ENCODE assay signal across 9 cellular contexts in genomic region chr13:113726106-113726821, GRCh38. TPM values are rescaled to one million over a fixed set of nuclear protein-coding genes. Genes with fewer than 3 reads are reported as not detected.
DNase-seq lines count a peak whose midpoint lies in the region; ATAC-seq and TF ChIP-seq lines count a peak whose summit lies in the region.
"Not testable (repeated sequence)": the region's sequence is repeated elsewhere in the genome, so short reads cannot be mapped to it uniquely, and the experiment has no call there.
"Had no signal": no experiment of that assay in that cellular context is flagged by ENCODE, and none has a peak within 500 bp of the region (broad histone marks: within the 10 kb centered on the region; RNA-seq: fewer than 3 reads in every experiment).

No MANE protein-coding gene starts in this region.

- ATAC-seq in IMR-90 (ENCODE audit: low read depth) = not testable (repeated sequence)

- H2BK120ac ChIP-seq in IMR-90 (ENCODE audit: low read depth, low read length) = not testable (repeated sequence)

- POLR2A ChIA-PET in IMR-90 (lab: Charles Lee; ENCODE audit: unreplicated experiment) = not testable (repeated sequence)

- not testable (repeated sequence) for H3K4me1 Mint-ChIP-seq in nephron

- H3K4me3 Mint-ChIP-seq in nephron = peak overlapping the region; percentile 43 to 54 (median 53)

- BruUV-seq in IMR-90 (replicated peaks; lab: Mats Ljungman, UMichigan) = not testable (repeated sequence)

- not testable (repeated sequence) for H3K4me2 ChIP-seq in IMR-90 (ENCODE audit: low read depth, low read length)

- H3K36me3 Mint-ChIP-seq in nephron (ENCODE audit: low read depth) = not testable (repeated sequence)

- H3K14ac ChIP-seq in IMR-90 (replicated peaks; ENCODE audit: low read depth, low read length) = not testable (repeated sequence)

- CTCF ChIA-PET in IMR-90 (lab: Yijun Ruan, JAX) = interaction anchor here (0.6 kb wide), 1 partner anchor 380 kb away, joined by 3 read pairs; no protein-coding TSS in a partner anchor

- H3K23ac ChIP-seq in IMR-90 (ENCODE audit: low read depth, low read length) = not testable (repeated sequence)

- not testable (repeated sequence) for H3K56ac ChIP-seq in IMR-90 (ENCODE audit: extremely low read depth, insufficient read depth, low read length)

- H3K4me3 ChIP-seq in IMR-90 (ENCODE audit: insufficient read depth, low read depth, low read length) = not testable (repeated sequence)
- H3K4me3 ChIP-seq in iPS DF 6.9 (ENCODE audit: low read length) = peak overlapping the region; percentile 3; the same call in 1 of the 2 replicates

- not testable (repeated sequence) for H2AK5ac ChIP-seq in IMR-90 (ENCODE audit: low read depth, low read length)

- H3K9ac ChIP-seq in IMR-90 (ENCODE audit: low read depth, low read length) = not testable (repeated sequence)

- dilution Hi-C loops in IMR-90 (cut with HindIII; ENCODE audit: low sequenced_read_pairs, unreplicated experiment) = not testable (repeated sequence)

- 66% methylated on average over 4 of the region's 54 CpGs; no CpG with 5 or more reads in 1 of the 2 experiments for WGBS in IMR-90 (ENCODE audit: extremely low coverage in 2 of 2, insufficient read length in 1 of 2), 2 experiments
- WGBS in iPS DF 6.9 (ENCODE audit: insufficient coverage, insufficient read length) = no CpG with 5 or more reads among the region's 54 CpGs

- H2AK9ac ChIP-seq in IMR-90 (replicated peaks; ENCODE audit: low read depth, low read length, poor library complexity) = peak overlapping the region; percentile 28

- H4K8ac ChIP-seq in IMR-90 (ENCODE audit: low read depth in 2 of 2, low read length in 2 of 2) = not testable (repeated sequence)

- TF ChIP-seq RAD21 in IMR-90 (IDR thresholded peaks at IDR 0.05; ENCODE audit: low read length) = not testable (repeated sequence)

- H3K79me1 ChIP-seq in IMR-90 (ENCODE audit: low read depth in 1 of 2, low read length in 2 of 2) = not testable (repeated sequence)

- H3K36me3 ChIP-seq in IMR-90 (ENCODE audit: control insufficient read depth, insufficient read depth, low read length); iPS DF 6.9 (ENCODE audit: control insufficient read depth, insufficient read depth, low read length): not testable (repeated sequence)

- H2BK15ac ChIP-seq in IMR-90 (ENCODE audit: low read depth, low read length) = not testable (repeated sequence)

- H3K27ac ChIP-seq in 22Rv1 (peak overlapping the region; percentile 64), cingulate gyrus (ENCODE audit: low read depth, low read length) (peak overlapping the region; percentile 70)
- not testable (repeated sequence) for H3K27ac ChIP-seq in IMR-90 (ENCODE audit: insufficient read depth, low read length); iPS DF 6.9 (ENCODE audit: low read length)

- H4K5ac ChIP-seq in IMR-90 (ENCODE audit: low read depth, low read length) = not testable (repeated sequence)

- not testable (repeated sequence) for TF ChIP-seq CTCF in 22Rv1 (IDR thresholded peaks at IDR 0.05); IMR-90 (conservative IDR thresholded peaks at IDR 0.05; ENCODE audit: low read depth, low read length); nephron (IDR thresholded peaks at IDR 0.05; ENCODE audit: unreplicated experiment in 3 of 3)

- H2BK20ac ChIP-seq in IMR-90 (ENCODE audit: low read depth, low read length) = not testable (repeated sequence)

- H2AFZ ChIP-seq in IMR-90 (replicated peaks; ENCODE audit: low read length, poor library complexity) = peak overlapping the region; percentile 61

- DNase-seq in IMR-90; iPS DF 6.9 (ENCODE audit: low read depth, low spot score): not testable (repeated sequence)
- DNase-seq in T follicular helper cell (ENCODE audit: low read depth) (peak; percentile 32), activated T-helper 1 cell treated with Interleukin-2 at 50 U/mL for 16 hours (ENCODE audit: low read depth) (peak; percentile 19)
- peak; percentile 26 to 37 for DNase-seq in stimulated activated CD4-positive, alpha-beta T cell treated with anti-CD3 and anti-CD28 coated beads, Interleukin-2, amount 100 ng/mL, for 24 hours

- in situ Hi-C loops in IMR-90 (cut with MboI; ENCODE audit: low sequenced_read_pairs) = not testable (repeated sequence)

- H4K91ac ChIP-seq in IMR-90 (ENCODE audit: insufficient read depth, low read depth, low read length) = not testable (repeated sequence)

- not testable (repeated sequence) for H3K18ac ChIP-seq in IMR-90 (ENCODE audit: low read depth, low read length)

- H3K9me3 Mint-ChIP-seq in nephron = not testable (repeated sequence)

- H2BK5ac ChIP-seq in IMR-90 (ENCODE audit: low read depth, low read length, poor library complexity, severe bottlenecking) = not testable (repeated sequence)

- not testable (repeated sequence) for H3K9me1 ChIP-seq in IMR-90 (ENCODE audit: insufficient read depth, low read length)

- H4K20me1 ChIP-seq in IMR-90 (ENCODE audit: insufficient read depth, low read length) = not testable (repeated sequence)

- not testable (repeated sequence) for H3K9me3 ChIP-seq in IMR-90 (ENCODE audit: control insufficient read depth, insufficient read depth, low read length); iPS DF 6.9 (ENCODE audit: control insufficient read depth, insufficient read depth, low read length)

- not testable (repeated sequence) for H3K27ac Mint-ChIP-seq in nephron

- H3K27me3 Mint-ChIP-seq in nephron (ENCODE audit: low read depth) = peaks cover 17% of the 10 kb centered on the region

- TF ChIP-seq POLR2A in IMR-90 (IDR thresholded peaks at IDR 0.05; ENCODE audit: low read depth, low read length) = not testable (repeated sequence)

- H3K4ac ChIP-seq in IMR-90 (ENCODE audit: low read depth, low read length) = not testable (repeated sequence)

- not testable (repeated sequence) for H3K4me1 ChIP-seq in IMR-90 (ENCODE audit: control insufficient read depth, insufficient read depth, low read length); iPS DF 6.9 (ENCODE audit: control insufficient read depth, insufficient read depth, low read length)

- H3K27me3 ChIP-seq in IMR-90 (ENCODE audit: control insufficient read depth, insufficient read depth, low read length) = peaks cover 32% of the 10 kb centered on the region
- H3K27me3 ChIP-seq in iPS DF 6.9 (ENCODE audit: control insufficient read depth, insufficient read depth, low read length) = not testable (repeated sequence)

- intact Hi-C loops in IMR-90 (cut with micrococcal nuclease) = not testable (repeated sequence)

RNA-seq across cellular contexts. Expression of gene TMEM255B, which starts 32.8 kb away (rescaled TPM):
- total RNA-seq in IMR-90 (2012; rRNA removed) = 0.36 and 0.83 TPM in 2 replicates
- polyA plus RNA-seq in IMR-90 (2012; rRNA removed) = 0.94 and 1.1 TPM in 2 replicates
- polyA plus RNA-seq in IMR-90 (2012; cell fraction: cytosol; rRNA removed) = 0.65 and 1.3 TPM in 2 replicates
- polyA plus RNA-seq in IMR-90 (2012; cell fraction: nucleus; rRNA removed; ENCODE audit: low replicate concordance) = 0.46 and 0.95 TPM in 2 replicates

RNA-seq across cellular contexts. Expression of gene GRK1, which starts 59.2 kb away (rescaled TPM):
- total RNA-seq in IMR-90 (2012; rRNA removed) = not detected in 2 replicates
- not detected in 2 replicates for polyA plus RNA-seq in IMR-90 (2012; rRNA removed)
- polyA plus RNA-seq in IMR-90 (2012; cell fraction: cytosol; rRNA removed) = not detected in 2 replicates
- polyA plus RNA-seq in IMR-90 (2012; cell fraction: nucleus; rRNA removed; ENCODE audit: low replicate concordance) = 0.01 TPM in 1 of 2 replicates, not detected in the other
- total RNA-seq: subcutaneous adipose tissue had no signal
